1 cellular context compared by ENCODE assay signal in genomic region chr4:7787681-7788141, GRCh38.
TF ChIP-seq lines count a peak whose summit lies in the region.

No MANE protein-coding gene starts in this region.

TF ChIP-seq in H1, 55 proteins besides CTCF, POLR2A, EP300 and RAD21 (continued from another document):
- TF ChIP-seq RFX5 (IDR thresholded peaks at IDR 0.05; ENCODE audit: borderline replicate concordance, low read depth, low read length) (no peak), BRCA1 (IDR thresholded peaks at IDR 0.05; ENCODE audit: low read depth, low read length) (no peak), SP4 (IDR thresholded peaks at IDR 0.05; ENCODE audit: low read length) (no peak), TAF1 (IDR thresholded peaks at IDR 0.05; ENCODE audit: low read depth, low read length) (no peak), JUN (IDR thresholded peaks at IDR 0.05; ENCODE audit: low read depth, low read length) (no peak), RXRA (IDR thresholded peaks at IDR 0.05; ENCODE audit: insufficient read depth, low read depth, low read length) (no peak), HDAC2 (IDR thresholded peaks at IDR 0.05; ENCODE audit: borderline replicate concordance in 1 of 2, low read depth in 2 of 2, low read length in 2 of 2) (no peak), SIX5 (IDR thresholded peaks at IDR 0.05; ENCODE audit: low read depth, low read length) (no peak), USF2 (IDR thresholded peaks at IDR 0.05; ENCODE audit: low read length) (no peak), MAX (IDR thresholded peaks at IDR 0.05) (no peak)
